11 cellular contexts compared by ENCODE assay signal in the genomic region with DNA sequence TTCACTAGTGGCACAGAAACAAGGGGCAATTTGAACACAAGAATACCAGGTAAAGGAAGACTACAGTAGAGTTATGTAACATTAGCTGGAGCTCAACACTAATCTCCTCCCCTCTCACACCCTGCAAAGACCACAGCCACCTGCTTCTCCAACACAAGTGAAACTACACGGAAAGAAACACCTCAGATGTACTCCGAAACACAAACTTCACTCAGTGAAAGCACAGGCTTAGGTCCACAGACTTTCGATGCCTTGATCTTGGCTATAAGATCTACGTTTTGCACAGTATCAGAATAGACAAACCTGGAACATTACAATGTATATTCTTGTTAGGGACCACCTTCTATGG. TPM values are rescaled to one million over a fixed set of nuclear protein-coding genes. Genes with fewer than 3 reads are reported as not detected.
DNase-seq lines count a peak whose midpoint lies in the region; ATAC-seq and TF ChIP-seq lines count a peak whose summit lies in the region.
"Had no signal": no experiment of that assay in that cellular context is flagged by ENCODE, and none has a peak within 500 bp of the region (broad histone marks: within the 10 kb centered on the region; RNA-seq: fewer than 3 reads in every experiment).

No MANE protein-coding gene starts in this region.

- no peaks in the 10 kb centered on the region for H3K79me2 ChIP-seq in neural progenitor cell (ENCODE audit: low read depth)

- TF ChIP-seq CTCF in GM10248 (IDR thresholded peaks at IDR 0.05; ENCODE audit: control extremely low read depth, extremely low read depth, low read depth, missing control alignments): no peak
- TF ChIP-seq CTCF in neural progenitor cell (IDR thresholded peaks at IDR 0.05): no peak
- TF ChIP-seq CTCF in testis (IDR thresholded peaks at IDR 0.05): no peak

- no peak overlapping the region for H2AFZ ChIP-seq in neural progenitor cell (replicated peaks)

- H3K4me1 ChIP-seq in neural progenitor cell: no peaks in the 10 kb centered on the region
- H3K4me1 ChIP-seq in testis: peaks cover 11% of the 10 kb centered on the region

- CTCF ChIA-PET in GM10248 (lab: Yijun Ruan, JAX): interaction anchor here (0.7 to 1.4 kb wide), 2 partner anchors 17 to 72 kb away, joined by 3 read pairs; no protein-coding TSS in a partner anchor

- H3K27me3 Mint-ChIP-seq in IgD-negative memory B cell: no peaks in the 10 kb centered on the region
- peaks cover 2% of the 10 kb centered on the region for H3K27me3 Mint-ChIP-seq in neural progenitor cell (ENCODE audit: insufficient read depth, low read depth)

- POLR2A ChIA-PET in GM10248 (lab: Yijun Ruan, JAX): no interaction called here

- H3K4me1 Mint-ChIP-seq in IgD-negative memory B cell: peaks cover 35 to 63% (median 48%) of the 10 kb centered on the region in 3 donors
- peaks cover 7% of the 10 kb centered on the region for H3K4me1 Mint-ChIP-seq in neural progenitor cell

- TF ChIP-seq POLR2A in testis (IDR thresholded peaks at IDR 0.05): no peak

- H3K36me3 Mint-ChIP-seq in IgD-negative memory B cell (no peaks in the 10 kb centered on the region), neural progenitor cell (no peaks in the 10 kb centered on the region)

- 96 to 98% methylated on average over 4 of the region's 4 CpGs for WGBS in testis, 2 donors

- H3K4me3 Mint-ChIP-seq in IgD-negative memory B cell: peak overlapping the region; percentile 1 to 76 (median 25)
- no peak overlapping the region for H3K4me3 Mint-ChIP-seq in neural progenitor cell
- H3K4me3 Mint-ChIP-seq: H9 had no signal

- H3K27ac Mint-ChIP-seq in IgD-negative memory B cell (peak overlapping the region in 2 of 3 donors; percentile 5 to 80), neural progenitor cell (no peak overlapping the region)
- H3K27ac Mint-ChIP-seq: H9 had no signal

- no peaks in the 10 kb centered on the region for H3K9me3 ChIP-seq in neural progenitor cell (ENCODE audit: low read depth)
- no peaks in the 10 kb centered on the region for H3K9me3 ChIP-seq in testis

- H3K4me2 ChIP-seq in neural progenitor cell: no peak overlapping the region

- H4K20me1 ChIP-seq in neural progenitor cell (ENCODE audit: low read depth): peaks cover 20% of the 10 kb centered on the region

- no peak overlapping the region for H3K27ac ChIP-seq in neural progenitor cell
- H3K27ac ChIP-seq in testis: no peak overlapping the region

- H3K36me3 ChIP-seq in neural progenitor cell: no peaks in the 10 kb centered on the region
- no peaks in the 10 kb centered on the region for H3K36me3 ChIP-seq in testis (ENCODE audit: low read depth, missing control alignments)

- H3F3A ChIP-seq in neural progenitor cell (ENCODE audit: low read depth): no peaks in the 10 kb centered on the region

- no peak overlapping the region for H3K9ac ChIP-seq in neural progenitor cell

- intact Hi-C loops in testis (cut with DNase I; ENCODE audit: low total_unique reads): no loop called here

- ATAC-seq in GM18870 (IDR thresholded peaks at IDR 0.05; ENCODE audit: unreplicated experiment) (peak; percentile 29), HG02623 (IDR thresholded peaks at IDR 0.05; ENCODE audit: unreplicated experiment) (peak; percentile 32)

- DNase-seq in GM10248 (ENCODE audit: extremely low spot score): peak; percentile 50
- no peak for DNase-seq in SKM-1 (lab: John Stamatoyannopoulos, UW; ENCODE audit: unreplicated experiment)
- DNase-seq in neural progenitor cell (ENCODE audit: low spot score): no peak
- no peak for DNase-seq in testis
- no peak for DNase-seq in kidney glomerular epithelial cell (lab: John Stamatoyannopoulos, UW)
- DNase-seq: activated CD4-positive, alpha-beta T cell treated with anti-CD3 and anti-CD28 coated beads for 48 hours; H9; retina had no signal

- no peaks in the 10 kb centered on the region for H3K9me3 Mint-ChIP-seq in IgD-negative memory B cell
- no peaks in the 10 kb centered on the region for H3K9me3 Mint-ChIP-seq in neural progenitor cell
- H3K9me3 Mint-ChIP-seq: H9 had no signal

- H3K4me3 ChIP-seq in neural progenitor cell: no peak overlapping the region
- no peak overlapping the region for H3K4me3 ChIP-seq in testis

- H3K27me3 ChIP-seq in neural progenitor cell (peaks cover 100% of the 10 kb centered on the region), testis (no peaks in the 10 kb centered on the region)

RNA-seq across cellular contexts. Expression of a gene that starts 7.6 kb away (rescaled TPM):
- polyA plus RNA-seq in IgD-negative memory B cell (9.2 TPM), testis (ENCODE audit: insufficient read depth, low read depth, low replicate concordance) (81.8 TPM)
- total RNA-seq in neural progenitor cell (ENCODE audit: low replicate concordance) (0.06 and 5.1 TPM in 2 replicates), testis (10 to 100 TPM; 31.6 to 59.8 TPM)
